In genomic region chr1:25986773-25987172, GRCh38 we compare ENCODE assay signal across 6 cellular contexts. TPM values are rescaled to one million over a fixed set of nuclear protein-coding genes. Genes with fewer than 3 reads are reported as not detected.
"Had no signal": no experiment of that assay in that cellular context is flagged by ENCODE, and none has a peak within 500 bp of the region (broad histone marks: within the 10 kb centered on the region; RNA-seq: fewer than 3 reads in every experiment).

No MANE protein-coding gene starts in this region.

RNA-seq across cellular contexts. Expression of gene EXTL1, which starts 34.8 kb away (rescaled TPM):
- total RNA-seq: subcutaneous adipose tissue had no signal

RNA-seq across cellular contexts. Expression of gene SLC30A2, which starts 59.1 kb away (rescaled TPM):
- total RNA-seq: temporal lobe, thoracic aorta, tibial nerve, upper lobe of right lung, vagina had no signal
